In the genomic region with DNA sequence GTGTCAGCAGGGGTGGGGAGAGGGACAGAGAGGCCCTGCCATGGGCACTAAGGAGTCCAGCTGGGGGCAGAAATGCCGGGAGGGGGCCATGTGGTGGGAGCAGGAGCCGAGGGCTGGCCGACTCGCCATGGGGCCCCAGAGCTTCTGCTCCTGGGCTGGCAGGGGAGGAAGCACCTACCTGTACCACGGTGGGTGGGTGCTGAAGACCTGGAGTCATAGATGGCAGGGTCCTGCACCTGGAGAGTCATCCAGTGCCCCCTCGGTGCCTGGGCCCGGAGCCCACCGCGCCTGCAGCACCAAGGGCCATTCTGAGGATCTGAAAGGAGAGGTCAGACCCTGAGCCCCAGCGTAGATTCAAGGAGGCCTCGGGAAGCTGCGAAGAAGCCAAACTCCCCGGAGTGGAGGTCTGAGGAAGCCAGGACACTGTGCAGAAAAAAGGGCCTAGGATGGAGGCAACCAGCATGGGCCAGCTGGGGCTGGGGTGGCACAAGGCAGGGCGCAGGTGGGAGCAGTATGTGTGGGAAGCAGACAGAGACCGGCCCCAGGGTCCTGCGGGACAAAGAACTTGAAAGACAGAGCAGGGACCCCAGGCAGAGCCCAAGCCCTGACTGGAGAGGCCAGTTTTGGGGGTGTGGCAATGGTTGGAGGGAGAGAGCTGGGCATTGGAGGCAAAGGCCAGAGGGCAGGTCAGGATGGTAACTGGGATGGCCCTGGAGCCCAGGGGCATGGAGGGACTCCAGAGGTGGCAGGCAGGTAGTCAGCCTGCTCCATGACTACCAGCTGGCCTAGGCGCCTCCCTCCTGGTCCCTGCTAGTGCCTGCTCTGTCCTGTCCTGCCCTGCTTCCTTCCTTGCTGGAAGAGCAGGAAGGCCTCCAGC, we compare ENCODE assay signal across 15 cellular contexts. TPM values are rescaled to one million over a fixed set of nuclear protein-coding genes. Genes with fewer than 3 reads are reported as not detected.
DNase-seq lines count a peak whose midpoint lies in the region; ATAC-seq lines count a peak whose summit lies in the region.
"Had no signal": no experiment of that assay in that cellular context is flagged by ENCODE, and none has a peak within 500 bp of the region (broad histone marks: within the 10 kb centered on the region; RNA-seq: fewer than 3 reads in every experiment).

No MANE protein-coding gene starts in this region.

- peaks cover 17% of the 10 kb centered on the region for H3K4me1 Mint-ChIP-seq in activated CD4-positive, alpha-beta T cell treated with anti-CD3 and anti-CD28 coated beads, Interleukin-2, amount 10 ng/mL, durations not matched to agents 24 days and 14 days
- peaks cover 19% of the 10 kb centered on the region for H3K4me1 Mint-ChIP-seq in activated CD8-positive, alpha-beta T cell treated with anti-CD3 and anti-CD28 coated beads, Interleukin-2, amount 10 ng/mL, durations not matched to agents 7 days and 5 days (ENCODE audit: low read depth)

- DNase-seq in activated CD4-positive, alpha-beta T cell treated with anti-CD3 and anti-CD28 coated beads, Interleukin-2, amount 10 ng/mL, durations not matched to agents 24 days and 14 days = no peak
- DNase-seq in activated CD4-positive, alpha-beta T cell treated with anti-CD3 and anti-CD28 coated beads for 1 hour = no peak
- no peak for DNase-seq in activated CD8-positive, alpha-beta T cell treated with anti-CD3 and anti-CD28 coated beads, Interleukin-2, amount 10 ng/mL, durations not matched to agents 7 days and 5 days
- peak; percentile 50 for DNase-seq in islet precursor cell
- DNase-seq in posterior vena cava (ENCODE audit: low spot score) = peak; percentile 66
- DNase-seq: activated T-cell treated with anti-CD3 and anti-CD28 coated beads, Interleukin-2, amount 50 U/mL, for 24 hours; GF-D8; NCI-H1694; NCI-H510A; Peyer's patch; retina; tibial artery had no signal

- peak overlapping the region; percentile 68 for H3K4me3 Mint-ChIP-seq in activated CD4-positive, alpha-beta T cell treated with anti-CD3 and anti-CD28 coated beads, Interleukin-2, amount 10 ng/mL, durations not matched to agents 24 days and 14 days
- H3K4me3 Mint-ChIP-seq in activated CD8-positive, alpha-beta T cell treated with anti-CD3 and anti-CD28 coated beads, Interleukin-2, amount 10 ng/mL, durations not matched to agents 7 days and 5 days = peak overlapping the region; percentile 32

- no peak overlapping the region for H3K27ac Mint-ChIP-seq in activated CD4-positive, alpha-beta T cell treated with anti-CD3 and anti-CD28 coated beads, Interleukin-2, amount 10 ng/mL, durations not matched to agents 24 days and 14 days
- no peak overlapping the region for H3K27ac Mint-ChIP-seq in activated CD8-positive, alpha-beta T cell treated with anti-CD3 and anti-CD28 coated beads, Interleukin-2, amount 10 ng/mL, durations not matched to agents 7 days and 5 days
- H3K27ac Mint-ChIP-seq: activated T-cell treated with anti-CD3 and anti-CD28 coated beads, Interleukin-2, amount 50 U/mL, for 24 hours had no signal

- POLR2A ChIA-PET in activated CD8-positive, alpha-beta T cell treated with anti-CD3 and anti-CD28 coated beads, Interleukin-2, amount 10 ng/mL, durations not matched to agents 7 days and 5 days (lab: Charles Lee) = interaction anchor here (0.5 kb wide), 1 partner anchor 889 kb away, joined by 3 read pairs; no protein-coding TSS in a partner anchor

- CTCF ChIA-PET in activated CD8-positive, alpha-beta T cell treated with anti-CD3 and anti-CD28 coated beads, Interleukin-2, amount 10 ng/mL, durations not matched to agents 7 days and 5 days (lab: Charles Lee) = no interaction called here

- peaks cover 15% of the 10 kb centered on the region for H3K27me3 Mint-ChIP-seq in activated CD4-positive, alpha-beta T cell treated with anti-CD3 and anti-CD28 coated beads, Interleukin-2, amount 10 ng/mL, durations not matched to agents 24 days and 14 days
- H3K27me3 Mint-ChIP-seq in activated CD8-positive, alpha-beta T cell treated with anti-CD3 and anti-CD28 coated beads, Interleukin-2, amount 10 ng/mL, durations not matched to agents 7 days and 5 days (ENCODE audit: low read depth) = peaks cover 8% of the 10 kb centered on the region

- no peak for ATAC-seq in activated CD8-positive, alpha-beta T cell treated with anti-CD3 and anti-CD28 coated beads, Interleukin-2, amount 10 ng/mL, durations not matched to agents 7 days and 5 days
- no peak for ATAC-seq in HG02884 (IDR thresholded peaks at IDR 0.05; ENCODE audit: unreplicated experiment)
- no peak for ATAC-seq in HG03175 (IDR thresholded peaks at IDR 0.05; ENCODE audit: unreplicated experiment)
- no peak for ATAC-seq in GM21786 (IDR thresholded peaks at IDR 0.05; ENCODE audit: unreplicated experiment)

- H3K36me3 Mint-ChIP-seq in activated CD4-positive, alpha-beta T cell treated with anti-CD3 and anti-CD28 coated beads, Interleukin-2, amount 10 ng/mL, durations not matched to agents 24 days and 14 days (ENCODE audit: low read depth) = no peaks in the 10 kb centered on the region
- no peaks in the 10 kb centered on the region for H3K36me3 Mint-ChIP-seq in activated CD8-positive, alpha-beta T cell treated with anti-CD3 and anti-CD28 coated beads, Interleukin-2, amount 10 ng/mL, durations not matched to agents 7 days and 5 days (ENCODE audit: low read depth)

- intact Hi-C loops in activated CD4-positive, alpha-beta T cell treated with anti-CD3 and anti-CD28 coated beads, Interleukin-2, amount 10 ng/mL, durations not matched to agents 24 days and 14 days (cut with micrococcal nuclease) = no loop called here
- intact Hi-C loops in posterior vena cava (cut with DNase I) = no loop called here

- H3K9me3 Mint-ChIP-seq in activated CD4-positive, alpha-beta T cell treated with anti-CD3 and anti-CD28 coated beads, Interleukin-2, amount 10 ng/mL, durations not matched to agents 24 days and 14 days = no peaks in the 10 kb centered on the region
- no peaks in the 10 kb centered on the region for H3K9me3 Mint-ChIP-seq in activated CD8-positive, alpha-beta T cell treated with anti-CD3 and anti-CD28 coated beads, Interleukin-2, amount 10 ng/mL, durations not matched to agents 7 days and 5 days (ENCODE audit: insufficient read depth)
- H3K9me3 Mint-ChIP-seq: activated T-cell treated with anti-CD3 and anti-CD28 coated beads, Interleukin-2, amount 50 U/mL, for 24 hours had no signal

RNA-seq across cellular contexts. Expression of a gene that starts 26.7 kb away (rescaled TPM):
- 2.2 and 2.9 TPM in 2 replicates for total RNA-seq in activated CD4-positive, alpha-beta T cell treated with anti-CD3 and anti-CD28 coated beads, Interleukin-2, amount 10 ng/mL, durations not matched to agents 24 days and 14 days
- total RNA-seq in activated CD8-positive, alpha-beta T cell treated with anti-CD3 and anti-CD28 coated beads, Interleukin-2, amount 10 ng/mL, durations not matched to agents 7 days and 5 days = 1 to 10 TPM; 4.2 to 4.7 TPM
- 10 to 100 TPM; 45.8 to 68.4 TPM for total RNA-seq in posterior vena cava

RNA-seq across cellular contexts. Expression of a gene that starts 42.9 kb away (rescaled TPM):
- total RNA-seq in activated CD4-positive, alpha-beta T cell treated with anti-CD3 and anti-CD28 coated beads, Interleukin-2, amount 10 ng/mL, durations not matched to agents 24 days and 14 days = 42.0 and 46.4 TPM in 2 replicates
- 10 to 100 TPM; 34.7 to 36.1 TPM for total RNA-seq in activated CD8-positive, alpha-beta T cell treated with anti-CD3 and anti-CD28 coated beads, Interleukin-2, amount 10 ng/mL, durations not matched to agents 7 days and 5 days
- 10 to 100 TPM; 37.5 to 40.7 TPM for total RNA-seq in posterior vena cava

RNA-seq across cellular contexts. Expression of a gene that starts 48.2 kb away (rescaled TPM):
- total RNA-seq in activated CD4-positive, alpha-beta T cell treated with anti-CD3 and anti-CD28 coated beads, Interleukin-2, amount 10 ng/mL, durations not matched to agents 24 days and 14 days = 84.6 and 90.3 TPM in 2 replicates
- 10 to 100 TPM; 38.2 to 45.9 TPM for total RNA-seq in activated CD8-positive, alpha-beta T cell treated with anti-CD3 and anti-CD28 coated beads, Interleukin-2, amount 10 ng/mL, durations not matched to agents 7 days and 5 days
- total RNA-seq in posterior vena cava = 10 to 100 TPM; 24.4 to 27.4 TPM

Comparison
In these comparisons a context has a peak if more than half of its experiments do, and no peak if none do; other contexts are left out.
1. DNase-seq: peak in islet precursor cell (single experiment) and posterior vena cava (single experiment); none in activated CD4-positive, alpha-beta T cell treated with anti-CD3 and anti-CD28 coated beads, Interleukin-2, amount 10 ng/mL, durations not matched to agents 24 days and 14 days (single experiment), activated CD4-positive, alpha-beta T cell treated with anti-CD3 and anti-CD28 coated beads for 1 hour (single experiment) and activated CD8-positive, alpha-beta T cell treated with anti-CD3 and anti-CD28 coated beads, Interleukin-2, amount 10 ng/mL, durations not matched to agents 7 days and 5 days (single experiment).
2. RNA of a gene that starts 26.7 kb away (total RNA-seq): 45.8 to 68.4 TPM in posterior vena cava; 4.2 to 4.7 TPM in activated CD8-positive, alpha-beta T cell treated with anti-CD3 and anti-CD28 coated beads, Interleukin-2, amount 10 ng/mL, durations not matched to agents 7 days and 5 days and 2.2 to 2.9 TPM in activated CD4-positive, alpha-beta T cell treated with anti-CD3 and anti-CD28 coated beads, Interleukin-2, amount 10 ng/mL, durations not matched to agents 24 days and 14 days; every median in the first group is over 4 times any median in the second.